8 cellular contexts compared by ENCODE assay signal in the genomic region with DNA sequence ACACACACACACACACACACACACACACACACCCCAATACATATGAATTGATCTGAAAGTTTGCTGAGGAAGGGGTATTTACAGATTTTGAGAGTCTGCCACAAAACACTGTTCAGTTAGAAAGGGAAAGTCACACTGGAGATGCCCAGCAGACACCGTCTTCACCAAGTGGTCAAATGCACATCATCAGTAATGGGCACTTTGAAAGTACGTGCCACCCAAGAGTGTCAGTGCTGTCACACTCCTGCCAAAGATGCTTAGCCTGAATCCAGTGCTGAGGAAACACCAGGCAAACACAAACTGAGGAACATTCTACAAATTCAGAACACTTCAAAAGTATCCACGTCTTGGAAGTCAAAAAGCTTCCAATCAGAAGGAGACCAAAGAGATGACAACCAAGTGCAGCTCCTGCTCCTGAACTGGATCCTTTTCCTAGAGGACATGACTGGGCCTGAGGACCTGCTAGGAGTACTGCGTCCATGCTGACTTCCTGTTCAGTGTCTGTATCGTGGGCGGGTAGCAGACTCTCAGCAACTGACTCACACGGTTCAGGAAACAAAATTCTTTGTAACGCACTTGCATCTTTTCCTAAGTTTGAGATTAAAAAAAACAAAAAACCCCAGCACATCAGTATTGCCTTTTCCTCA. TPM values are rescaled to one million over a fixed set of nuclear protein-coding genes. Genes with fewer than 3 reads are reported as not detected.
DNase-seq lines count a peak whose midpoint lies in the region; ATAC-seq and TF ChIP-seq lines count a peak whose summit lies in the region.

No MANE protein-coding gene starts in this region.

- peaks cover 35 to 95% (median 81%) of the 10 kb centered on the region in 4 donors for H3K36me3 ChIP-seq in esophagus muscularis mucosa

- H3K4me1 ChIP-seq in esophagus muscularis mucosa, result peaks cover 5 to 19% (median 13%) of the 10 kb centered on the region in 4 donors

- peak overlapping the region in 3 of 4 donors; percentile 7 to 45 (median 24) for H3K27ac ChIP-seq in esophagus muscularis mucosa (replicated peaks in 1 of 4)

- no peak for TF ChIP-seq CTCF in esophagus muscularis mucosa (IDR thresholded peaks at IDR 0.05)
- no peak for TF ChIP-seq CTCF in GM20000 (IDR thresholded peaks at IDR 0.05; ENCODE audit: extremely low read depth, missing control alignments)

- H3K9me3 ChIP-seq in esophagus muscularis mucosa, result no peaks in the 10 kb centered on the region

- H3K4me3 ChIP-seq in esophagus muscularis mucosa (no peak overlapping the region), skeletal muscle cell (ENCODE audit: low read depth, low read length) (no peak overlapping the region)

- no peak for TF ChIP-seq EP300 in esophagus muscularis mucosa (IDR thresholded peaks at IDR 0.05)

- no peak for TF ChIP-seq POLR2A in esophagus muscularis mucosa (IDR thresholded peaks at IDR 0.05; ENCODE audit: low read depth)

- intact Hi-C loops in esophagus muscularis mucosa (cut with DNase I), result no loop called here

- no peaks in the 10 kb centered on the region for H3K27me3 ChIP-seq in esophagus muscularis mucosa

- WGBS in esophagus muscularis mucosa, result 73% methylated on average over 8 of the region's 8 CpGs

- DNase-seq in EL, result peak; percentile 72
- DNase-seq in activated CD4-positive, alpha-beta T cell treated with anti-CD3 and anti-CD28 coated beads for 48 hours, result peak; percentile 58
- peak; percentile 90 for DNase-seq in esophagus muscularis mucosa (ENCODE audit: extremely low spot score)
- DNase-seq in skeletal muscle cell (ENCODE audit: low read depth), result peak; percentile 49
- no peak for DNase-seq in GM20000 (ENCODE audit: low spot score)
- DNase-seq in SIG-M5 treated with dmso at 0.1 percent for 504 hours (lab: John Stamatoyannopoulos, UW; ENCODE audit: unreplicated experiment), result no peak
- no peak for DNase-seq in GF-D8 (lab: John Stamatoyannopoulos, UW)

- ATAC-seq in GM21423 (IDR thresholded peaks at IDR 0.05; ENCODE audit: unreplicated experiment), result no peak

RNA-seq across cellular contexts. Expression of a gene that starts 18.6 kb away (rescaled TPM):
- total RNA-seq in esophagus muscularis mucosa, result 100 to 1,000 TPM in 3 of 4 donors, 10 to 100 TPM in 1; 96.8 to 139 (median 117) TPM

RNA-seq across cellular contexts. Expression of a gene that starts 56.8 kb away (rescaled TPM):
- 10 to 100 TPM in 3 of 4 donors, 1 to 10 TPM in 1; 8.0 to 14.1 (median 12.2) TPM for total RNA-seq in esophagus muscularis mucosa

Comparison
In these comparisons a context has a peak if more than half of its experiments do, and no peak if none do; other contexts are left out.
1. DNase-seq: peak in EL (single experiment), activated CD4-positive, alpha-beta T cell treated with anti-CD3 and anti-CD28 coated beads for 48 hours (single experiment), esophagus muscularis mucosa (single experiment) and skeletal muscle cell (single experiment); none in GM20000 (single experiment), SIG-M5 treated with dmso at 0.1 percent for 504 hours (single experiment) and GF-D8 (single experiment).